ENCODE assay signal across 1 cellular context in genomic region chr2:239247401-239248245, GRCh38.
TF ChIP-seq lines count a peak whose summit lies in the region.

No MANE protein-coding gene starts in this region.

TF ChIP-seq in HepG2, 621 proteins besides CTCF, POLR2A, EP300 and RAD21 (continued from another document):
- TF ChIP-seq ZNF512B (CRISPR knock-in tag; IDR thresholded peaks at IDR 0.05; ENCODE audit: borderline replicate concordance) (no peak), ZBTB38 (CRISPR knock-in tag; IDR thresholded peaks at IDR 0.05) (0 out of 2 replicates have a peak, but pooled peaks have one; percentile 4), ZNF749 (CRISPR knock-in tag; IDR thresholded peaks at IDR 0.05; ENCODE audit: borderline replicate concordance) (no peak), ZNF687 (CRISPR knock-in tag; IDR thresholded peaks at IDR 0.05) (0 out of 2 replicates have a peak, but pooled peaks have one; percentile 9), ZNF549 (CRISPR knock-in tag; IDR thresholded peaks at IDR 0.05) (no peak), ZNF224 (CRISPR knock-in tag; IDR thresholded peaks at IDR 0.05) (no peak), NFE2 (CRISPR knock-in tag; IDR thresholded peaks at IDR 0.05) (peak; percentile 83), NCOA1 (CRISPR knock-in tag; IDR thresholded peaks at IDR 0.05) (no peak), SMARCE1 (IDR thresholded peaks at IDR 0.05; ENCODE audit: borderline replicate concordance) (no peak), ZBTB33 (CRISPR knock-in tag; IDR thresholded peaks at IDR 0.05) (0 out of 2 replicates have a peak, but pooled peaks have one; percentile 7), FOSL2 (CRISPR knock-in tag; IDR thresholded peaks at IDR 0.05) (peak; percentile 78), TERF1 (CRISPR knock-in tag; IDR thresholded peaks at IDR 0.05) (no peak), ZNF234 (CRISPR knock-in tag; conservative IDR thresholded peaks at IDR 0.05) (no peak), GMEB2 (CRISPR knock-in tag; IDR thresholded peaks at IDR 0.05; ENCODE audit: low read depth) (no peak), ONECUT2 (CRISPR knock-in tag; IDR thresholded peaks at IDR 0.05) (no peak), HNRNPL (IDR thresholded peaks at IDR 0.05; ENCODE audit: low read depth, low read length) (peak; percentile 80; the same call in 1 of the 2 replicates), HNF1A (IDR thresholded peaks at IDR 0.05; ENCODE audit: low read depth) (peak; percentile 16; the same call in 1 of the 2 replicates), HNF1A (CRISPR knock-in tag; IDR thresholded peaks at IDR 0.05; ENCODE audit: borderline replicate concordance) (no peak), TCF7 (IDR thresholded peaks at IDR 0.05; ENCODE audit: low read depth) (peak; percentile 14; the same call in 1 of the 2 replicates), ZNF891 (CRISPR knock-in tag; IDR thresholded peaks at IDR 0.05) (no peak), ZBTB4 (CRISPR knock-in tag; IDR thresholded peaks at IDR 0.05; ENCODE audit: borderline replicate concordance) (no peak), ZNF101 (CRISPR knock-in tag; IDR thresholded peaks at IDR 0.05; ENCODE audit: borderline replicate concordance, low read depth) (no peak), MXI1 (IDR thresholded peaks at IDR 0.05; ENCODE audit: borderline replicate concordance, low read depth, low read length) (peak; percentile 45; the same call in 2 of the 3 replicates), GATAD1 (CRISPR knock-in tag; IDR thresholded peaks at IDR 0.05) (no peak), NFE2L2 (IDR thresholded peaks at IDR 0.05; ENCODE audit: low read length) (peak; percentile 48; the same call in 1 of the 2 replicates), ZNF253 (CRISPR knock-in tag; IDR thresholded peaks at IDR 0.05; ENCODE audit: borderline replicate concordance) (no peak), NR0B2 (CRISPR knock-in tag; IDR thresholded peaks at IDR 0.05) (0 out of 2 replicates have a peak, but pooled peaks have one; percentile 32), BHLHE40 (IDR thresholded peaks at IDR 0.05; ENCODE audit: low read length) (0 out of 2 replicates have a peak, but pooled peaks have one; percentile 37)
